Comparison of ENCODE assay signal across 8 cellular contexts in the genomic region with DNA sequence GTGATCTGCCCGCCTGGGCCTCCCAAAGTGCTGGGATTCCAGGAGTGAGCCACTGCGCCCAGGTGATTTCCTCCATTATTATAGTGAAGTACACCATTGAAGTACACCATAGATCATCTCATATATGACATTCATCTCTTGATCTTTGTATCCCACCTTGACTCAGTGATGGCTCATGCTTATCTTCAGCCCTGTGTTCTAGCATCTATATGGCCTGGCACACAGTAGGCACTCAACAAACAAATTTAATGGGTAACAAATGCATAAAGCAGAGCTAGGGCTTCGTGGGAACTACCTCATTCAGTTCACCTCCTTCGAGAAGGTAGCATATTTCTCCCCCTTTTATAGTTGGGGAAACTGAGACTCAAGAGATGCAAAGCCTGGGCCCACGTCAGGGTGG. TPM values are rescaled to one million over a fixed set of nuclear protein-coding genes. Genes with fewer than 3 reads are reported as not detected.
DNase-seq lines count a peak whose midpoint lies in the region; ATAC-seq lines count a peak whose summit lies in the region.
"Had no signal": no experiment of that assay in that cellular context is flagged by ENCODE, and none has a peak within 500 bp of the region (broad histone marks: within the 10 kb centered on the region; RNA-seq: fewer than 3 reads in every experiment).

No MANE protein-coding gene starts in this region.

- H3K4me1 ChIP-seq in right cardiac atrium (ENCODE audit: control insufficient read depth, insufficient read depth, low read length), result peaks cover 5% of the 10 kb centered on the region

- peaks cover 28% of the 10 kb centered on the region for H3K4me1 Mint-ChIP-seq in stimulated activated naive CD8-positive, alpha-beta T cell treated with anti-CD3 and anti-CD28 coated beads, Interleukin-15, Interleukin-2, amounts not matched to agents 100 ng/mL and 50 ng/mL, for 24 hours (ENCODE audit: low read depth)

- WGBS in right cardiac atrium, result 76% methylated on average over 5 of the region's 5 CpGs

- H3K4me3 Mint-ChIP-seq in stimulated activated naive CD8-positive, alpha-beta T cell treated with anti-CD3 and anti-CD28 coated beads, Interleukin-15, Interleukin-2, amounts not matched to agents 100 ng/mL and 50 ng/mL, for 24 hours, result peak overlapping the region; percentile 80

- intact Hi-C loops in right cardiac atrium (cut with DNase I), result loop anchor here (5.0 to 10.0 kb wide), 3 partner anchors 101 to 143 kb away; a partner anchor contains a TSS

- H3K27me3 ChIP-seq in right cardiac atrium (ENCODE audit: control insufficient read depth, insufficient read depth), result no peaks in the 10 kb centered on the region

- H3K9me3 ChIP-seq in right cardiac atrium (ENCODE audit: control insufficient read depth, low read length), result no peaks in the 10 kb centered on the region

- H3K27me3 Mint-ChIP-seq in stimulated activated naive CD8-positive, alpha-beta T cell treated with anti-CD3 and anti-CD28 coated beads, Interleukin-15, Interleukin-2, amounts not matched to agents 100 ng/mL and 50 ng/mL, for 24 hours, result no peaks in the 10 kb centered on the region

- H3K27ac Mint-ChIP-seq in stimulated activated naive CD8-positive, alpha-beta T cell treated with anti-CD3 and anti-CD28 coated beads, Interleukin-15, Interleukin-2, amounts not matched to agents 100 ng/mL and 50 ng/mL, for 24 hours, result no peak overlapping the region

- ATAC-seq in stimulated activated naive CD8-positive, alpha-beta T cell treated with anti-CD3 and anti-CD28 coated beads, Interleukin-15, Interleukin-2, amounts not matched to agents 100 U/mL and 50 U/mL, for 24 hours, result no peak
- ATAC-seq in right cardiac atrium, result no peak

- DNase-seq in stimulated activated naive CD8-positive, alpha-beta T cell treated with anti-CD3 and anti-CD28 coated beads, Interleukin-15, Interleukin-2, amounts not matched to agents 100 U/mL and 50 U/mL, for 24 hours, result no peak
- no peak for DNase-seq in right cardiac atrium
- no peak for DNase-seq in NCI-H2227 (lab: John Stamatoyannopoulos, UW; ENCODE audit: unreplicated experiment)
- DNase-seq in NCI-H345 treated with DMSO at 0.1 percent for 48 hours (lab: John Stamatoyannopoulos, UW; ENCODE audit: unreplicated experiment), result no peak
- no peak for DNase-seq in NCI-H748 treated with DMSO at 0.1 percent for 48 hours (lab: John Stamatoyannopoulos, UW)
- DNase-seq: GDM1, NCI-H1105 treated with DMSO at 0.1 percent for 48 hours had no signal

- H3K36me3 Mint-ChIP-seq in stimulated activated naive CD8-positive, alpha-beta T cell treated with anti-CD3 and anti-CD28 coated beads, Interleukin-15, Interleukin-2, amounts not matched to agents 100 ng/mL and 50 ng/mL, for 24 hours (ENCODE audit: low read depth), result no peaks in the 10 kb centered on the region

- H3K4me3 ChIP-seq in right cardiac atrium (ENCODE audit: low read length), result peak overlapping the region; percentile 77

- H3K27ac ChIP-seq in right cardiac atrium (ENCODE audit: low read length), result no peak overlapping the region

- no peaks in the 10 kb centered on the region for H3K9me3 Mint-ChIP-seq in stimulated activated naive CD8-positive, alpha-beta T cell treated with anti-CD3 and anti-CD28 coated beads, Interleukin-15, Interleukin-2, amounts not matched to agents 100 ng/mL and 50 ng/mL, for 24 hours

RNA-seq across cellular contexts. Expression of a gene that starts 1.0 kb away (rescaled TPM):
- total RNA-seq in right cardiac atrium, result 10 to 100 TPM in 2 of 4 donors, 1 to 10 TPM in 2; 8.6 to 11.1 (median 9.5) TPM
- polyA plus RNA-seq in right cardiac atrium, result 12.9 TPM

RNA-seq across cellular contexts. Expression of a gene that starts 1.0 kb away (rescaled TPM):
- total RNA-seq in right cardiac atrium, result 1 to 10 TPM; 3.9 to 6.2 (median 4.9) TPM
- polyA plus RNA-seq in right cardiac atrium, result 6.0 TPM

RNA-seq across cellular contexts. Expression of a gene that starts 4.8 kb away (rescaled TPM):
- 1 to 10 TPM; 3.4 to 3.5 (median 3.5) TPM for total RNA-seq in right cardiac atrium
- polyA plus RNA-seq in right cardiac atrium, result 3.1 TPM

RNA-seq across cellular contexts. Expression of a gene that starts 5.5 kb away (rescaled TPM):
- 10 to 100 TPM in 2 of 4 donors, 1 to 10 TPM in 2; 7.9 to 10.9 (median 9.4) TPM for total RNA-seq in right cardiac atrium
- polyA plus RNA-seq in right cardiac atrium, result 9.9 TPM

RNA-seq across cellular contexts. Expression of a gene that starts 20.7 kb away (rescaled TPM):
- total RNA-seq in right cardiac atrium, result 1 to 10 TPM in 2 of 4 donors, under 1 TPM in 2; 0.65 to 1.2 (median 1.0) TPM
- 0.66 TPM for polyA plus RNA-seq in right cardiac atrium
